In genomic region chr19:43950834-43951626, GRCh38 we compare ENCODE assay signal across 8 cellular contexts. TPM values are rescaled to one million over a fixed set of nuclear protein-coding genes. Genes with fewer than 3 reads are reported as not detected.
DNase-seq lines count a peak whose midpoint lies in the region; ATAC-seq and TF ChIP-seq lines count a peak whose summit lies in the region.

ZNF221 (plus strand) TSS chr19:43951228; CDS start chr19:43962727, 11,499 bp downstream.

- DNase-seq in CMK (ENCODE audit: low read depth) (peak; percentile 97), HS-27A (ENCODE audit: low read depth) (peak; percentile 95), NOMO-1 treated with dmso at 0.1 percent for 144 hours (lab: John Stamatoyannopoulos, UW; ENCODE audit: unreplicated experiment) (peak; percentile 92), activated T-cell treated with anti-CD3 and anti-CD28 coated beads for 1 hour (ENCODE audit: low read depth) (peak; percentile 17), epithelial cell of proximal tubule (ENCODE audit: low read depth) (peak; percentile 95)
- peak; percentile 30 to 56 for DNase-seq in stimulated activated CD8-positive, alpha-beta memory T cell treated with anti-CD3 and anti-CD28 coated beads, Interleukin-2, amount 100 ng/mL, for 48 hours (ENCODE audit: low read depth in 2 of 2)

- peak within 1 kb of the TSS; percentile 84 for H3K4me3 ChIP-seq in epithelial cell of proximal tubule (ENCODE audit: low read depth, low read length)
- peak within 1 kb of the TSS; percentile 64 for H3K4me3 ChIP-seq in mononuclear cell (ENCODE audit: low read length)

- H3K4me1 ChIP-seq in mononuclear cell (ENCODE audit: insufficient read depth, low read length): peaks cover 4% of the 10 kb centered on the region

- peak; percentile 55 for TF ChIP-seq CTCF in epithelial cell of proximal tubule (conservative IDR thresholded peaks at IDR 0.05; ENCODE audit: low read depth, low read length)

- H3K9me3 ChIP-seq in mononuclear cell (ENCODE audit: low read depth, low read length): peaks cover 26% of the 10 kb centered on the region

- peak; percentile 93 for ATAC-seq in GM19463 (IDR thresholded peaks at IDR 0.05; ENCODE audit: unreplicated experiment)

- H3K27me3 ChIP-seq in mononuclear cell (ENCODE audit: insufficient read depth, low read length): peaks cover 13% of the 10 kb centered on the region

RNA-seq across cellular contexts. Expression of gene ZNF221, which starts in this region (rescaled TPM):
- total RNA-seq in epithelial cell of proximal tubule (2.5 and 5.6 TPM in 2 replicates), mononuclear cell (0.52 TPM)

Comparison
In these comparisons a context has a peak if more than half of its experiments do, and no peak if none do; other contexts are left out.
1. Peak in every context shown above with its lines: DNase-seq, ATAC-seq and H3K4me3 ChIP-seq.
2. DNase-seq: peak in every context shown above with its lines; median percentile 97 in CMK; 95 in HS-27A; 95 in epithelial cell of proximal tubule; 92 in NOMO-1 treated with dmso at 0.1 percent for 144 hours; 43 in stimulated activated CD8-positive, alpha-beta memory T cell treated with anti-CD3 and anti-CD28 coated beads, Interleukin-2, amount 100 ng/mL, for 48 hours; 17 in activated T-cell treated with anti-CD3 and anti-CD28 coated beads for 1 hour.